16 cellular contexts compared by ENCODE assay signal in genomic region chr7:20508109-20508508, GRCh38.
DNase-seq lines count a peak whose midpoint lies in the region; ATAC-seq and TF ChIP-seq lines count a peak whose summit lies in the region.
"Had no signal": no experiment of that assay in that cellular context is flagged by ENCODE, and none has a peak within 500 bp of the region (broad histone marks: within the 10 kb centered on the region; RNA-seq: fewer than 3 reads in every experiment).

No MANE protein-coding gene starts in this region.

- H3K27ac Mint-ChIP-seq in endothelial cell (ENCODE audit: unreplicated experiment): no peak overlapping the region
- H3K27ac Mint-ChIP-seq: brain; CD4-positive, CD25-positive, alpha-beta regulatory T cell had no signal

- no peak overlapping the region for H3K4me3 Mint-ChIP-seq in endothelial cell (ENCODE audit: unreplicated experiment)
- H3K4me3 Mint-ChIP-seq: brain; CD4-positive, CD25-positive, alpha-beta regulatory T cell had no signal

- no peak for TF ChIP-seq CTCF in endothelial cell (IDR thresholded peaks at IDR 0.05; ENCODE audit: unreplicated experiment)
- TF ChIP-seq CTCF in RWPE1 (conservative IDR thresholded peaks at IDR 0.05; ENCODE audit: low read depth): no peak

- ATAC-seq in GM21576 (IDR thresholded peaks at IDR 0.05; ENCODE audit: unreplicated experiment): no peak

- no peaks in the 10 kb centered on the region for H3K36me3 Mint-ChIP-seq in endothelial cell (ENCODE audit: low read depth, unreplicated experiment)
- H3K36me3 Mint-ChIP-seq: brain; CD4-positive, CD25-positive, alpha-beta regulatory T cell had no signal

- no peaks in the 10 kb centered on the region for H3K4me1 Mint-ChIP-seq in endothelial cell (ENCODE audit: unreplicated experiment)
- H3K4me1 Mint-ChIP-seq: CD4-positive, CD25-positive, alpha-beta regulatory T cell had no signal

- CTCF ChIA-PET in RWPE1 (lab: Yijun Ruan, JAX): no interaction called here

- H3K9me3 Mint-ChIP-seq in endothelial cell (ENCODE audit: unreplicated experiment): no peaks in the 10 kb centered on the region

- POLR2A ChIA-PET in RWPE1 (lab: Yijun Ruan, JAX; ENCODE audit: low non-redundant PET): no interaction called here

- DNase-seq in CD1c-positive myeloid dendritic cell (ENCODE audit: extremely low spot score) (peak; percentile 74), KG1 (lab: John Stamatoyannopoulos, UW) (peak; percentile 3), SKM-1 treated with dmso at 0.1 percent for 144 hours (lab: John Stamatoyannopoulos, UW; ENCODE audit: unreplicated experiment) (peak; percentile 76), iPS-NIHi11 (ENCODE audit: low spot score) (peak; percentile 14), endothelial cell (ENCODE audit: low spot score) (no peak), activated gamma-delta T cell treated with Interleukin-2 at 50 U/mL for 16 hours (no peak), RWPE1 (ENCODE audit: low spot score) (no peak)
- DNase-seq: activated CD4-positive, CD25-positive, alpha-beta regulatory T cell treated with anti-CD3 and anti-CD28 coated beads, Interleukin-2, amount 50 U/mL, for 72 hours; CD4-positive, CD25-positive, alpha-beta regulatory T cell; hippocampal formation; NCI-H2171; SJCRH30; stimulated activated CD4-positive, alpha-beta T cell treated with anti-CD3 and anti-CD28 coated beads, Interleukin-4, amount 100 ng/mL, for 24 hours; stimulated activated naive CD4-positive, alpha-beta T cell treated with Interleukin-2 at 50 U/mL for 16 hours had no signal

- H3K27me3 Mint-ChIP-seq in endothelial cell (ENCODE audit: unreplicated experiment): no peaks in the 10 kb centered on the region
- H3K27me3 Mint-ChIP-seq: CD4-positive, CD25-positive, alpha-beta regulatory T cell had no signal

- no peak overlapping the region for H3K27ac ChIP-seq in RWPE1
- H3K27ac ChIP-seq: SJCRH30 had no signal

Comparison
In these comparisons a context has a peak if more than half of its experiments do, and no peak if none do; other contexts are left out.
1. DNase-seq: peak in CD1c-positive myeloid dendritic cell (single experiment), KG1 (single experiment), SKM-1 treated with dmso at 0.1 percent for 144 hours (single experiment) and iPS-NIHi11 (single experiment); none in endothelial cell (single experiment), activated gamma-delta T cell treated with Interleukin-2 at 50 U/mL for 16 hours (single experiment) and RWPE1 (single experiment).